ENCODE assay signal across 14 cellular contexts in the genomic region with DNA sequence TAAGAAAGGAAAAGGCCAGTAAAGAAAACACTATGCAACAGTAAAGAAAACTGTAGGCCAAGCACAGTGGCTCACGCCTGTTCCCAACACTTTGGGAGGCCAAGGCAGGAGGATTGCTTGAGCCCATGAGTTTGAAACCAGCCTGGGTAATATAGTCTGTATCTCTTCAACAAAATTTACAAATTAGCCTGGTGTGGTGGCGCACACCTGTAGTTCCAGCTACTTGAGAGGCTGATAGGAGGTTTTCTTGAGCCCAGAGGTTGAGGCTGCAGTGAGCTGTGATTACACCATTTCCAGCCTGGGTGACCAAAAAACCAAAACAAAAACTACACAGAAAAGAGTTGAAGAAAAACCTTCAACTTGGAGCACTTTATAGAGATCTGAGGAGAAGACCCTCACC. TPM values are rescaled to one million over a fixed set of nuclear protein-coding genes. Genes with fewer than 3 reads are reported as not detected.
DNase-seq lines count a peak whose midpoint lies in the region; ATAC-seq and TF ChIP-seq lines count a peak whose summit lies in the region.
"Had no signal": no experiment of that assay in that cellular context is flagged by ENCODE, and none has a peak within 500 bp of the region (broad histone marks: within the 10 kb centered on the region; RNA-seq: fewer than 3 reads in every experiment).

No MANE protein-coding gene starts in this region.

- peak overlapping the region; percentile 93 for H3K27ac ChIP-seq in PC-3 (ENCODE audit: low read length)
- peak overlapping the region; percentile 44 to 91 (median 72) for H3K27ac ChIP-seq in thyroid gland

- no peak overlapping the region for H3K4me2 ChIP-seq in PC-3 (ENCODE audit: low read length)

- intact Hi-C loops in PC-3 (cut with micrococcal nuclease) (no loop called here), thyroid gland (cut with DNase I) (no loop called here)

- H3K4me1 ChIP-seq in PC-3 (ENCODE audit: insufficient read depth, low read length): peaks cover 20% of the 10 kb centered on the region
- H3K4me1 ChIP-seq in thyroid gland: peaks cover 31 to 38% of the 10 kb centered on the region in 2 donors

- H3K9me3 ChIP-seq in PC-3 (ENCODE audit: low read length): no peaks in the 10 kb centered on the region
- no peaks in the 10 kb centered on the region for H3K9me3 ChIP-seq in thyroid gland

- H3K9me2 ChIP-seq in PC-3 (replicated peaks; ENCODE audit: low read length): no peaks in the 10 kb centered on the region

- TF ChIP-seq CTCF in PC-3 (conservative IDR thresholded peaks at IDR 0.05; ENCODE audit: low read depth, low read length) (no peak), chondrocyte (IDR thresholded peaks at IDR 0.05) (no peak), mesothelial cell of epicardium (IDR thresholded peaks at IDR 0.05; ENCODE audit: unreplicated experiment) (no peak), thyroid gland (IDR thresholded peaks at IDR 0.05) (no peak)

- H3K9me3 Mint-ChIP-seq in chondrocyte (ENCODE audit: low read depth) (no peaks in the 10 kb centered on the region), mesothelial cell of epicardium (no peaks in the 10 kb centered on the region)
- H3K9me3 Mint-ChIP-seq: activated T-helper 2 cell treated with anti-CD3 and anti-CD28 coated beads, Interferon-gamma antibody, Interleukin-2, Interleukin-4, amounts not matched to agents 10 μg/mL and 5 μg/mL and 100 μg/mL, durations not matched to agents 14 hours and 24 hours and 36 hours; naive thymus-derived CD8-positive, alpha-beta T cell had no signal

- H3F3A ChIP-seq in PC-3 (ENCODE audit: low read length, unreplicated experiment): no peaks in the 10 kb centered on the region

- H3K27ac Mint-ChIP-seq in chondrocyte (ENCODE audit: unreplicated experiment): peak overlapping the region; percentile 94
- H3K27ac Mint-ChIP-seq in mesothelial cell of epicardium: peak overlapping the region; percentile 84
- H3K27ac Mint-ChIP-seq: activated T-helper 2 cell treated with anti-CD3 and anti-CD28 coated beads, Interferon-gamma antibody, Interleukin-2, Interleukin-4, amounts not matched to agents 10 μg/mL and 5 μg/mL and 100 μg/mL, durations not matched to agents 14 hours and 24 hours and 36 hours had no signal

- H3K4me1 Mint-ChIP-seq in chondrocyte (ENCODE audit: low read depth) (peaks cover 36% of the 10 kb centered on the region), mesothelial cell of epicardium (peaks cover 19% of the 10 kb centered on the region)

- H3K27me3 Mint-ChIP-seq in chondrocyte (ENCODE audit: low read depth) (no peaks in the 10 kb centered on the region), mesothelial cell of epicardium (ENCODE audit: low read depth) (no peaks in the 10 kb centered on the region)
- H3K27me3 Mint-ChIP-seq: B cell; naive thymus-derived CD8-positive, alpha-beta T cell had no signal

- H3K36me3 Mint-ChIP-seq in chondrocyte (ENCODE audit: low read depth) (peaks cover 5% of the 10 kb centered on the region), mesothelial cell of epicardium (peaks cover 13% of the 10 kb centered on the region)

- H4K20me1 ChIP-seq in PC-3 (ENCODE audit: low read length): no peaks in the 10 kb centered on the region

- BruUV-seq in PC-3 (replicated peaks; lab: Mats Ljungman, UMichigan): no TSS peak

- H3K27me3 ChIP-seq in PC-3 (ENCODE audit: low read length) (no peaks in the 10 kb centered on the region), thyroid gland (no peaks in the 10 kb centered on the region)

- no peak for DNase-seq in PC-3
- no peak for DNase-seq in chondrocyte (ENCODE audit: low spot score)
- no peak for DNase-seq in mesothelial cell of epicardium (ENCODE audit: low spot score in 2 of 2, unreplicated experiment in 2 of 2)
- DNase-seq in thyroid gland: no peak
- DNase-seq in NCI-H2196 (lab: John Stamatoyannopoulos, UW; ENCODE audit: unreplicated experiment): no peak
- no peak for DNase-seq in HCEC 1CT
- DNase-seq: amygdala; naive thymus-derived CD8-positive, alpha-beta T cell; NCI-H2029 treated with DMSO at 0.1 percent for 48 hours; NCI-H524 treated with DMSO at 0.1 percent for 48 hours had no signal

- POLR2A ChIA-PET in PC-3 (lab: Charles Lee; ENCODE audit: unreplicated experiment): no interaction called here

- TF ChIP-seq POLR2A in thyroid gland (IDR thresholded peaks at IDR 0.05): no peak

- H3K4me3 ChIP-seq in PC-3 (ENCODE audit: low read length) (no peak overlapping the region), thyroid gland (replicated peaks in 1 of 3) (no peak overlapping the region)
- H3K4me3 ChIP-seq: lung had no signal

- H3K4me3 Mint-ChIP-seq in chondrocyte (ENCODE audit: unreplicated experiment): no peak overlapping the region
- no peak overlapping the region for H3K4me3 Mint-ChIP-seq in mesothelial cell of epicardium
- H3K4me3 Mint-ChIP-seq: B cell; naive thymus-derived CD8-positive, alpha-beta T cell had no signal

- 96 to 97% methylated on average over 2 of the region's 2 CpGs for WGBS in thyroid gland, 2 donors

- no peak for ATAC-seq in PC-3
- ATAC-seq in HG03095 (IDR thresholded peaks at IDR 0.05; ENCODE audit: unreplicated experiment): no peak
- ATAC-seq: naive thymus-derived CD8-positive, alpha-beta T cell had no signal

- H3K9ac ChIP-seq in PC-3 (ENCODE audit: low read length): peak overlapping the region; percentile 46; the same call in 1 of the 2 replicates

- H2AFZ ChIP-seq in PC-3 (ENCODE audit: low read length): no peak overlapping the region

- CTCF ChIA-PET in PC-3 (lab: Charles Lee): no interaction called here

- no peaks in the 10 kb centered on the region; the same call in 1 of the 2 replicates for H3K36me3 ChIP-seq in PC-3 (ENCODE audit: low read depth, low read length)
- H3K36me3 ChIP-seq in thyroid gland: no peaks in the 10 kb centered on the region

- H3K79me2 ChIP-seq in PC-3 (ENCODE audit: low read length): peaks cover 41% of the 10 kb centered on the region

RNA-seq across cellular contexts. Expression of gene DAG1, which starts 31.8 kb away (rescaled TPM):
- 111 and 114 TPM in 2 replicates for total RNA-seq in PC-3 (2014; rRNA removed)
- total RNA-seq in chondrocyte: 147 to 156 TPM (median 149 TPM) in 3 replicates
- 118 to 128 TPM (median 120 TPM) in 3 replicates for total RNA-seq in mesothelial cell of epicardium
- 10 to 100 TPM; 55.1 to 86.7 (median 79.6) TPM for total RNA-seq in thyroid gland

RNA-seq across cellular contexts. Expression of gene BSN, which starts 52.4 kb away (rescaled TPM):
- total RNA-seq in PC-3 (2014; rRNA removed) (0.80 and 0.92 TPM in 2 replicates), chondrocyte (0.77 to 0.82 TPM (median 0.77 TPM) in 3 replicates), mesothelial cell of epicardium (0.67 to 0.75 TPM (median 0.69 TPM) in 3 replicates), thyroid gland (1 to 10 TPM in 2 of 4 donors, under 1 TPM in 2; 0.56 to 1.8 (median 0.99) TPM)
